In genomic region chr7:116018731-116019130, GRCh38 we compare ENCODE assay signal across 26 cellular contexts. TPM values are rescaled to one million over a fixed set of nuclear protein-coding genes. Genes with fewer than 3 reads are reported as not detected.
A peak's percentile ranks its signal among the peaks of the same experiment; 100 is the strongest.
DNase-seq lines count a peak whose midpoint lies in the region; ATAC-seq, FAIRE-seq and TF ChIP-seq lines count a peak whose summit lies in the region.
"Had no signal": no experiment of that assay in that cellular context is flagged by ENCODE, and none has a peak within 500 bp of the region (broad histone marks: within the 10 kb centered on the region; RNA-seq: fewer than 3 reads in every experiment).

No MANE protein-coding gene starts in this region.

- H3K36me3 Mint-ChIP-seq in activated CD4-positive, alpha-beta T cell treated with anti-CD3 and anti-CD28 coated beads, Interleukin-2, amount 10 ng/mL, durations not matched to agents 24 days and 14 days (ENCODE audit: low read depth): no peaks in the 10 kb centered on the region
- H3K36me3 Mint-ChIP-seq: CD4-positive, alpha-beta memory T cell had no signal

- no peak overlapping the region for H3K18ac ChIP-seq in trophoblast cell (ENCODE audit: low read length)

- intact Hi-C loops in activated CD4-positive, alpha-beta T cell treated with anti-CD3 and anti-CD28 coated beads, Interleukin-2, amount 10 ng/mL, durations not matched to agents 24 days and 14 days (cut with micrococcal nuclease): no loop called here

- H3K79me1 ChIP-seq in trophoblast cell (ENCODE audit: low read length): no peaks in the 10 kb centered on the region

- no peak overlapping the region for H3K4me3 Mint-ChIP-seq in activated CD4-positive, alpha-beta T cell treated with anti-CD3 and anti-CD28 coated beads, Interleukin-2, amount 10 ng/mL, durations not matched to agents 24 days and 14 days
- H3K4me3 Mint-ChIP-seq: CD4-positive, alpha-beta memory T cell; T-helper 1 cell treated with Interleukin-12 subunit alpha and Interleukin-12 subunit beta and Interleukin-4 antibody, amounts not matched to agents 30 μg/mL and 1 μg/mL, for 36 hours had no signal

- H3K36me3 ChIP-seq in OCI-LY3 (replicated peaks; ENCODE audit: low read depth, low read length): peaks cover 59% of the 10 kb centered on the region
- no peaks in the 10 kb centered on the region for H3K36me3 ChIP-seq in trophoblast cell (ENCODE audit: control insufficient read depth in 1 of 2, insufficient read depth in 2 of 2, low read length in 2 of 2)
- H3K36me3 ChIP-seq: BLaER1 had no signal

- H3K27me3 ChIP-seq in OCI-LY3 (ENCODE audit: low read depth, low read length): no peaks in the 10 kb centered on the region
- no peaks in the 10 kb centered on the region for H3K27me3 ChIP-seq in trophoblast cell (ENCODE audit: insufficient read depth, low read length)
- H3K27me3 ChIP-seq: BLaER1 had no signal

- H3K27ac Mint-ChIP-seq in activated CD4-positive, alpha-beta T cell treated with anti-CD3 and anti-CD28 coated beads, Interleukin-2, amount 10 ng/mL, durations not matched to agents 24 days and 14 days: no peak overlapping the region
- H3K27ac Mint-ChIP-seq: CD4-positive, alpha-beta memory T cell; T-helper 1 cell treated with Interleukin-12 subunit alpha and Interleukin-12 subunit beta and Interleukin-4 antibody, amounts not matched to agents 30 μg/mL and 1 μg/mL, for 36 hours had no signal

- H3K4me3 ChIP-seq in OCI-LY3 (ENCODE audit: low read length): no peak overlapping the region
- H3K4me3 ChIP-seq in trophoblast cell (ENCODE audit: low read depth, low read length): no peak overlapping the region
- H3K4me3 ChIP-seq: BLaER1 had no signal

- no peak overlapping the region for H2BK12ac ChIP-seq in trophoblast cell (ENCODE audit: low read length)

- H3K4me1 ChIP-seq in OCI-LY3 (ENCODE audit: low read length) (peaks cover 43% of the 10 kb centered on the region), trophoblast cell (ENCODE audit: control insufficient read depth in 1 of 2, insufficient read depth in 2 of 2, low read length in 2 of 2) (no peaks in the 10 kb centered on the region)
- H3K4me1 ChIP-seq: BLaER1, Caco-2 had no signal

- H3K14ac ChIP-seq in trophoblast cell (ENCODE audit: low read length): no peak overlapping the region

- TF ChIP-seq CTCF in OCI-LY3 (IDR thresholded peaks at IDR 0.05; ENCODE audit: low read depth, low read length) (no peak), D721Med (IDR thresholded peaks at IDR 0.05; ENCODE audit: insufficient read depth, missing control alignments) (no peak)

- no peaks in the 10 kb centered on the region for H3K27me3 Mint-ChIP-seq in activated CD4-positive, alpha-beta T cell treated with anti-CD3 and anti-CD28 coated beads, Interleukin-2, amount 10 ng/mL, durations not matched to agents 24 days and 14 days
- H3K27me3 Mint-ChIP-seq: CD4-positive, alpha-beta memory T cell had no signal

- peak overlapping the region; percentile 17 for H3K4me2 ChIP-seq in OCI-LY3 (ENCODE audit: low read length)
- no peak overlapping the region for H3K4me2 ChIP-seq in trophoblast cell (ENCODE audit: low read length)
- H3K4me2 ChIP-seq: BLaER1 had no signal

- H3K9me3 ChIP-seq in OCI-LY3 (ENCODE audit: insufficient read depth, low read length): no peaks in the 10 kb centered on the region
- H3K9me3 ChIP-seq in trophoblast cell (ENCODE audit: insufficient read depth, low read depth, low read length): no peaks in the 10 kb centered on the region
- H3K9me3 ChIP-seq: BLaER1, Caco-2 had no signal

- no peak overlapping the region for H2BK120ac ChIP-seq in trophoblast cell (ENCODE audit: insufficient read depth, low read length, poor library complexity)

- no peak overlapping the region for H4K8ac ChIP-seq in trophoblast cell (ENCODE audit: low read depth, low read length)

- H3K27ac ChIP-seq in OCI-LY3 (ENCODE audit: low read length): peak overlapping the region; percentile 49
- no peak overlapping the region for H3K27ac ChIP-seq in trophoblast cell (ENCODE audit: low read depth, low read length)
- H3K27ac ChIP-seq: BLaER1 had no signal

- H4K91ac ChIP-seq in trophoblast cell (ENCODE audit: low read depth, low read length): no peak overlapping the region

- no peaks in the 10 kb centered on the region for H3K4me1 Mint-ChIP-seq in activated CD4-positive, alpha-beta T cell treated with anti-CD3 and anti-CD28 coated beads, Interleukin-2, amount 10 ng/mL, durations not matched to agents 24 days and 14 days
- H3K4me1 Mint-ChIP-seq: CD4-positive, alpha-beta memory T cell had no signal

- H2AFZ ChIP-seq in OCI-LY3 (ENCODE audit: low read depth, low read length): no peak overlapping the region
- H2AFZ ChIP-seq in trophoblast cell (ENCODE audit: insufficient read depth, low read length, poor library complexity): no peak overlapping the region

- H4K12ac ChIP-seq in trophoblast cell (ENCODE audit: low read depth, low read length): no peak overlapping the region

- H4K20me1 ChIP-seq in OCI-LY3 (ENCODE audit: insufficient read depth, low read length): peaks cover 87% of the 10 kb centered on the region
- H4K20me1 ChIP-seq: BLaER1 had no signal

- no peak overlapping the region for H3K9ac ChIP-seq in OCI-LY3 (ENCODE audit: low read length)
- H3K9ac ChIP-seq in trophoblast cell (ENCODE audit: low read length): no peak overlapping the region
- H3K9ac ChIP-seq: BLaER1 had no signal

- no peak overlapping the region for H3K4ac ChIP-seq in trophoblast cell (ENCODE audit: low read depth, low read length)

- H2AK5ac ChIP-seq in trophoblast cell (ENCODE audit: low read length): no peak overlapping the region

- ATAC-seq in GM19395 (IDR thresholded peaks at IDR 0.05; ENCODE audit: unreplicated experiment): peak; percentile 40
- peak; percentile 40 for ATAC-seq in HG02981 (IDR thresholded peaks at IDR 0.05; ENCODE audit: unreplicated experiment)
- ATAC-seq: PC-3 had no signal

- H2BK5ac ChIP-seq in trophoblast cell (ENCODE audit: low read depth, low read length, poor library complexity): no peak overlapping the region

- H3K9me3 Mint-ChIP-seq in activated CD4-positive, alpha-beta T cell treated with anti-CD3 and anti-CD28 coated beads, Interleukin-2, amount 10 ng/mL, durations not matched to agents 24 days and 14 days: no peaks in the 10 kb centered on the region
- H3K9me3 Mint-ChIP-seq: T-helper 1 cell treated with Interleukin-12 subunit alpha and Interleukin-12 subunit beta and Interleukin-4 antibody, amounts not matched to agents 30 μg/mL and 1 μg/mL, for 36 hours had no signal

- DNase-seq in trophoblast cell: no peak
- DNase-seq in inferior parietal cortex (ENCODE audit: extremely low spot score): no peak
- DNase-seq in NCI-H2196 (lab: John Stamatoyannopoulos, UW; ENCODE audit: unreplicated experiment): no peak
- DNase-seq in D721Med (ENCODE audit: insufficient read length, low spot score): no peak
- no peak for DNase-seq in activated CD4-positive, alpha-beta T cell treated with anti-CD3 and anti-CD28 coated beads, Interleukin-2, amount 10 ng/mL, durations not matched to agents 24 days and 14 days
- DNase-seq: Caco-2; CD4-positive, alpha-beta memory T cell; DMS153; Karpas-422; MV-4-11; NCI-H1105 treated with DMSO at 0.1 percent for 48 hours; NCI-H1694 treated with DMSO at 0.1 percent for 48 hours; NCI-H2081 treated with DMSO at 0.1 percent for 48 hours; NCI-H2171 treated with DMSO at 0.1 percent for 48 hours; NCI-H446; NCI-H526 treated with DMSO at 0.1 percent for 48 hours; PC-3; RPMI8226; SHP77 had no signal

- no peak for FAIRE-seq in D721Med (lab: Jason Lieb, UNC)
- FAIRE-seq: GM12892 had no signal

- peak overlapping the region; percentile 51 for H3K23ac ChIP-seq in trophoblast cell (ENCODE audit: low read length)

- peaks cover 91% of the 10 kb centered on the region for H3K79me2 ChIP-seq in OCI-LY3 (ENCODE audit: low read length)
- H3K79me2 ChIP-seq in trophoblast cell (ENCODE audit: control insufficient read depth, insufficient read depth, low read length, poor library complexity): no peaks in the 10 kb centered on the region

RNA-seq across cellular contexts. Expression of gene TFEC, which starts 11.8 kb away (rescaled TPM):
- 0.08 and 0.19 TPM in 2 replicates for polyA plus RNA-seq in trophoblast cell (2013)
- total RNA-seq in activated CD4-positive, alpha-beta T cell treated with anti-CD3 and anti-CD28 coated beads, Interleukin-2, amount 10 ng/mL, durations not matched to agents 24 days and 14 days: not detected in 2 replicates
- total RNA-seq: G401 had no signal
